ENCODE assay signal across 18 cellular contexts in genomic region chr18:59905686-59906091, GRCh38. TPM values are rescaled to one million over a fixed set of nuclear protein-coding genes. Genes with fewer than 3 reads are reported as not detected.
DNase-seq lines count a peak whose midpoint lies in the region; ATAC-seq, FAIRE-seq and TF ChIP-seq lines count a peak whose summit lies in the region.
"Had no signal": no experiment of that assay in that cellular context is flagged by ENCODE, and none has a peak within 500 bp of the region (broad histone marks: within the 10 kb centered on the region; RNA-seq: fewer than 3 reads in every experiment).

No MANE protein-coding gene starts in this region.

- no peak overlapping the region for H3K4me2 ChIP-seq in K562 (ENCODE audit: insufficient read depth, low read length)

- 24% methylated on average over 4 of the region's 4 CpGs for WGBS in K562 (ENCODE audit: insufficient coverage, low coverage, missing lambda C conversion rate)

- POLR2A ChIA-PET in K562 (lab: Yijun Ruan, JAX), result interaction anchor here (1.3 kb wide), 1 partner anchor 13 kb away, joined by 4 read pairs; no protein-coding TSS in a partner anchor

- CTCF ChIA-PET in K562 (lab: Yijun Ruan, JAX; ENCODE audit: low intra/inter-chr PET ratio), result no interaction called here

- 0 out of 2 replicates have a peak, but pooled peaks cover 6% of the 10 kb centered on the region for H4K20me1 ChIP-seq in K562 (replicated peaks; ENCODE audit: control insufficient read depth, insufficient read depth, low read length)

- TF ChIP-seq EP300 in K562 (IDR thresholded peaks at IDR 0.05; ENCODE audit: low read length), result no peak

- no peaks in the 10 kb centered on the region for H3K27me3 Mint-ChIP-seq in stimulated activated naive CD8-positive, alpha-beta T cell treated with anti-CD3 and anti-CD28 coated beads, Interleukin-15, amount 100 ng/mL, for 72 hours
- H3K27me3 Mint-ChIP-seq: activated naive CD8-positive, alpha-beta T cell treated with anti-CD3 and anti-CD28 coated beads, Interleukin-2, amount 10 ng/mL, durations not matched to agents 7 days and 5 days had no signal

- TF ChIP-seq CTCF in K562 (IDR thresholded peaks at IDR 0.05 in 2 of 3, conservative IDR thresholded peaks at IDR 0.05 in 1 of 3; ENCODE audit: insufficient read depth in 2 of 3, low read depth in 1 of 3, low read length in 3 of 3) (no peak), foreskin keratinocyte (conservative IDR thresholded peaks at IDR 0.05) (no peak)

- peak overlapping the region in 1 of 2 donors; percentile 42 for H3K4me3 Mint-ChIP-seq in stimulated activated naive CD8-positive, alpha-beta T cell treated with anti-CD3 and anti-CD28 coated beads, Interleukin-15, amount 100 ng/mL, for 72 hours

- FAIRE-seq in K562 (lab: Jason Lieb, UNC), result no peak
- FAIRE-seq: islet of Langerhans, RCC 7860 had no signal

- TF ChIP-seq RAD21 in K562 (CRISPR knock-in tag; conservative IDR thresholded peaks at IDR 0.05 in 1 of 2, IDR thresholded peaks at IDR 0.05 in 1 of 2), result no peak

- no TSS peak for BruUV-seq in K562 (replicated peaks; lab: Mats Ljungman, UMichigan)

- H2AFZ ChIP-seq in K562 (ENCODE audit: low read depth, low read length), result no peak overlapping the region

- intact Hi-C loops in K562 (cut with micrococcal nuclease), result no loop called here

- TF ChIP-seq POLR2A in K562 (conservative IDR thresholded peaks at IDR 0.05), result no peak

- ATAC-seq in stimulated activated naive CD8-positive, alpha-beta T cell treated with anti-CD3 and anti-CD28 coated beads, Interleukin-15, amount 100 ng/mL, for 72 hours, result no peak
- no peak for ATAC-seq in stimulated activated naive CD8-positive, alpha-beta T cell treated with anti-CD3 and anti-CD28 coated beads, Interleukin-15, Interleukin-2, amounts not matched to agents 100 U/mL and 50 U/mL, for 24 hours
- ATAC-seq in K562 (no peak), GM18502 (IDR thresholded peaks at IDR 0.05; ENCODE audit: poor library complexity, unreplicated experiment) (no peak), GM21576 (IDR thresholded peaks at IDR 0.05; ENCODE audit: unreplicated experiment) (no peak), foreskin keratinocyte (no peak)

- H3K27me3 ChIP-seq in K562 (ENCODE audit: control insufficient read depth in 2 of 2, insufficient read depth in 2 of 2, low read length in 2 of 2) (no peaks in the 10 kb centered on the region), foreskin keratinocyte (no peaks in the 10 kb centered on the region)

- no peak for DNase-seq in stimulated activated naive CD8-positive, alpha-beta T cell treated with anti-CD3 and anti-CD28 coated beads, Interleukin-15, amount 100 ng/mL, for 72 hours
- DNase-seq in stimulated activated naive CD8-positive, alpha-beta T cell treated with anti-CD3 and anti-CD28 coated beads, Interleukin-15, Interleukin-2, amounts not matched to agents 100 U/mL and 50 U/mL, for 24 hours, result no peak
- peak; percentile 21 for DNase-seq in NAMALWA (ENCODE audit: low spot score)
- DNase-seq in K562 (ENCODE audit: extremely low read depth in 1 of 4, low spot score in 3 of 4), result no peak
- no peak for DNase-seq in activated effector memory CD4-positive, alpha-beta T cell treated with Interleukin-2 at 50 U/mL for 16 hours
- no peak for DNase-seq in foreskin keratinocyte
- DNase-seq: activated naive CD8-positive, alpha-beta T cell treated with anti-CD3 and anti-CD28 coated beads, Interleukin-2, amount 10 ng/mL, durations not matched to agents 7 days and 5 days; head of caudate nucleus; NCI-H1092; NCI-H748 treated with DMSO at 0.1 percent for 48 hours; sigmoid colon; stimulated activated CD4-positive, alpha-beta T cell treated with anti-CD3 and anti-CD28 coated beads, Interleukin-2, amount 100 ng/mL, for 48 hours had no signal

- in situ Hi-C loops in K562 (cut with MboI), result no loop called here

- H3K9me1 ChIP-seq in K562 (ENCODE audit: control insufficient read depth, insufficient read depth, low read length), result no peaks in the 10 kb centered on the region

- H3K79me2 ChIP-seq in K562 (ENCODE audit: control insufficient read depth, insufficient read depth, low read length), result peaks cover 28% of the 10 kb centered on the region

- H3K9ac ChIP-seq in K562 (ENCODE audit: insufficient read depth in 1 of 2, low read depth in 2 of 2, low read length in 2 of 2), result no peak overlapping the region

- peaks cover 61% of the 10 kb centered on the region for H3K4me1 Mint-ChIP-seq in stimulated activated naive CD8-positive, alpha-beta T cell treated with anti-CD3 and anti-CD28 coated beads, Interleukin-15, amount 100 ng/mL, for 72 hours

- no peaks in the 10 kb centered on the region for H3K9me3 Mint-ChIP-seq in stimulated activated naive CD8-positive, alpha-beta T cell treated with anti-CD3 and anti-CD28 coated beads, Interleukin-15, amount 100 ng/mL, for 72 hours
- H3K9me3 Mint-ChIP-seq: activated naive CD8-positive, alpha-beta T cell treated with anti-CD3 and anti-CD28 coated beads, Interleukin-2, amount 10 ng/mL, durations not matched to agents 7 days and 5 days had no signal

- H3K27ac Mint-ChIP-seq in stimulated activated naive CD8-positive, alpha-beta T cell treated with anti-CD3 and anti-CD28 coated beads, Interleukin-15, amount 100 ng/mL, for 72 hours, result peak overlapping the region; percentile 23 to 91

- H3K27ac ChIP-seq in K562 (ENCODE audit: extremely low read depth, low read depth, low read length) (no peak overlapping the region), foreskin keratinocyte (no peak overlapping the region)
- H3K27ac ChIP-seq: sigmoid colon, thoracic aorta, VCaP had no signal

- H3K36me3 ChIP-seq in K562 (ENCODE audit: control insufficient read depth, insufficient read depth, low read length), result peaks cover 18% of the 10 kb centered on the region
- H3K36me3 ChIP-seq: sigmoid colon, thoracic aorta had no signal

- no peaks in the 10 kb centered on the region for H3K9me3 ChIP-seq in K562 (replicated peaks; ENCODE audit: control insufficient read depth, insufficient read depth, low read depth, low read length)
- H3K9me3 ChIP-seq: sigmoid colon, thoracic aorta had no signal

- no peak overlapping the region for H3K4me3 ChIP-seq in K562
- H3K4me3 ChIP-seq: sigmoid colon, thoracic aorta had no signal

- H3K4me1 ChIP-seq in K562 (replicated peaks in 1 of 2; ENCODE audit: control insufficient read depth in 2 of 2, insufficient read depth in 2 of 2, low read length in 2 of 2), result peaks cover 0 to 12% of the 10 kb centered on the region in 2 experiments; a peak in 4 of 5 replicates
- peaks cover 47% of the 10 kb centered on the region for H3K4me1 ChIP-seq in foreskin keratinocyte

TF ChIP-seq in K562, 482 proteins besides CTCF, POLR2A, EP300 and RAD21:
- peak; percentile 52 for TF ChIP-seq ZFP36 (IDR thresholded peaks at IDR 0.05; ENCODE audit: low read depth, low read length, partially characterized antibody)
- no peak for TF ChIP-seq ZC3H11A (IDR thresholded peaks at IDR 0.05; ENCODE audit: low read depth, low read length)
- 0 out of 2 replicates have a peak, but pooled peaks have one; percentile 19 for TF ChIP-seq BCOR (IDR thresholded peaks at IDR 0.05)
- TF ChIP-seq SAFB2 (IDR thresholded peaks at IDR 0.05; ENCODE audit: borderline replicate concordance, low read depth, low read length, severe bottlenecking), result no peak
- TF ChIP-seq KDM1A (IDR thresholded peaks at IDR 0.05), result peak; percentile 71 to 75
- TF ChIP-seq RBM25 (IDR thresholded peaks at IDR 0.05; ENCODE audit: low read depth, low read length, severe bottlenecking), result peak; percentile 89
- 0 out of 2 replicates have a peak, but pooled peaks have one; percentile 44 for TF ChIP-seq HDAC2 (IDR thresholded peaks at IDR 0.05)

RNA-seq across cellular contexts. Expression of gene PMAIP1, which starts 5.9 kb away (rescaled TPM):
- total RNA-seq in K562 (2011; cell fraction: chromatin; rRNA removed; ENCODE audit: low replicate concordance), result 4.4 and 9.5 TPM in 2 replicates
- 6.2 and 8.5 TPM in 2 replicates for total RNA-seq in K562 (2011; cell fraction: nucleolus; rRNA removed)
- total RNA-seq in K562 (2011; cell fraction: nucleoplasm; rRNA removed), result 5.6 and 6.1 TPM in 2 replicates
- total RNA-seq in K562 (2014; rRNA removed), result 14.0 and 16.5 TPM in 2 replicates
- 16.4 and 19.7 TPM in 2 replicates for total RNA-seq in K562 (2014; rRNA removed; fragmentation: Illumina TruSeq; extraction: Trizol)
- total RNA-seq in K562 (2015; rRNA removed; fragmentation: Illumina TruSeq; extraction: Trizol), result 8.0 and 8.1 TPM in 2 replicates
- total RNA-seq in K562 (2021), result 17.3 and 17.6 TPM in 2 replicates
- 14.9 and 15.2 TPM in 2 replicates for polyA plus RNA-seq in K562 (2011; rRNA removed)
- polyA plus RNA-seq in K562 (2011; cell fraction: cytosol; rRNA removed), result 9.2 and 10.1 TPM in 2 replicates
- 4.7 and 6.4 TPM in 2 replicates for polyA plus RNA-seq in K562 (2011; cell fraction: nucleus; rRNA removed)
- 9.7 and 20.8 TPM in 2 replicates for polyA plus RNA-seq in K562 (2012)
- 14.0 and 15.4 TPM in 2 replicates for polyA plus RNA-seq in K562 (2014; fragmentation: Illumina TruSeq; extraction: Trizol)
- polyA plus RNA-seq in K562 (2014; fragmentation: Nextera tagmentation; extraction: Ambion mirVana), result 10 to 100 TPM; 10.0 to 14.9 TPM
- 21.6 and 22.9 TPM in 2 replicates for polyA plus RNA-seq in K562 (2014; rRNA removed)
- 7.0 and 9.9 TPM in 2 replicates for polyA minus RNA-seq in K562 (2011; rRNA and poly(A)+ RNA removed)
- polyA minus RNA-seq in K562 (2011; cell fraction: cytosol; rRNA and poly(A)+ RNA removed), result 6.8 and 8.2 TPM in 2 replicates
- polyA minus RNA-seq in K562 (2011; cell fraction: nucleus; rRNA and poly(A)+ RNA removed), result 6.9 and 18.1 TPM in 2 replicates
- 31.5 and 43.9 TPM in 2 replicates for total RNA-seq in foreskin keratinocyte
- polyA plus RNA-seq in foreskin keratinocyte, result 19.6 and 30.1 TPM in 2 replicates
- total RNA-seq: thoracic aorta had no signal
